Comparison of ENCODE assay signal across 8 cellular contexts in genomic region chrX:48971325-48972213, GRCh38. TPM values are rescaled to one million over a fixed set of nuclear protein-coding genes. Genes with fewer than 3 reads are reported as not detected.
A peak's percentile ranks its signal among the peaks of the same experiment; 100 is the strongest.
DNase-seq lines count a peak whose midpoint lies in the region; ATAC-seq and TF ChIP-seq lines count a peak whose summit lies in the region.

Gene KCND1 (minus strand): TSS chrX:48971844. CDS start chrX:48970271, 1,573 bp downstream.

- H3K9me3 ChIP-seq in cardiac muscle cell (ENCODE audit: low read depth) = no peaks in the 10 kb centered on the region
- H3K9me3 ChIP-seq in trophoblast cell (ENCODE audit: insufficient read depth, low read depth, low read length) = no peaks in the 10 kb centered on the region

- no peak within 1 kb of the TSS for H3K4ac ChIP-seq in trophoblast cell (ENCODE audit: low read depth, low read length)

- H3K4me3 Mint-ChIP-seq in activated T-cell treated with anti-CD3 and anti-CD28 coated beads, Interleukin-2, amount 50 U/mL, for 72 hours = peak within 1 kb of the TSS; percentile 40 to 57

- H3K27ac ChIP-seq in cardiac muscle cell (peak within 1 kb of the TSS; percentile 43), trophoblast cell (ENCODE audit: low read depth, low read length) (no peak within 1 kb of the TSS)

- H2AFZ ChIP-seq in trophoblast cell (ENCODE audit: insufficient read depth, low read length, poor library complexity) = peak within 1 kb of the TSS; percentile 45

- H3K14ac ChIP-seq in trophoblast cell (ENCODE audit: low read length) = no peak within 1 kb of the TSS

- no peak within 1 kb of the TSS for H3K18ac ChIP-seq in trophoblast cell (ENCODE audit: low read length)

- H3K4me1 Mint-ChIP-seq in activated T-cell treated with anti-CD3 and anti-CD28 coated beads, Interleukin-2, amount 50 U/mL, for 72 hours (ENCODE audit: low read depth) = peaks cover 15% of the 10 kb centered on the region

- H3K9ac ChIP-seq in trophoblast cell (ENCODE audit: low read length) = no peak within 1 kb of the TSS

- H3K36me3 Mint-ChIP-seq in activated T-cell treated with anti-CD3 and anti-CD28 coated beads, Interleukin-2, amount 50 U/mL, for 72 hours (ENCODE audit: insufficient read depth in 2 of 2) = peaks cover 4% of the 10 kb centered on the region in 2 donors

- no peaks in the 10 kb centered on the region for H3K36me3 ChIP-seq in cardiac muscle cell
- H3K36me3 ChIP-seq in trophoblast cell (ENCODE audit: control insufficient read depth in 1 of 2, insufficient read depth in 2 of 2, low read length in 2 of 2) = peaks cover 15 to 23% of the 10 kb centered on the region in 2 experiments

- peak within 1 kb of the TSS; percentile 83 for H3K4me2 ChIP-seq in trophoblast cell (ENCODE audit: low read length)

- no CpG with 5 or more reads among the region's 28 CpGs for WGBS in trophoblast cell (ENCODE audit: extremely low coverage, insufficient coverage, insufficient read length)

- H3K79me1 ChIP-seq in trophoblast cell (ENCODE audit: low read length) = no peaks in the 10 kb centered on the region

- TF ChIP-seq CTCF in cardiac muscle cell (IDR thresholded peaks at IDR 0.05; ENCODE audit: low read depth, low read length) = no peak

- H4K8ac ChIP-seq in trophoblast cell (ENCODE audit: low read depth, low read length) = peak within 1 kb of the TSS; percentile 62

- no peak within 1 kb of the TSS for H2BK12ac ChIP-seq in trophoblast cell (ENCODE audit: low read length)

- H3K23ac ChIP-seq in trophoblast cell (ENCODE audit: low read length) = no peak within 1 kb of the TSS

- no peaks in the 10 kb centered on the region for H3K27me3 ChIP-seq in cardiac muscle cell
- H3K27me3 ChIP-seq in trophoblast cell (ENCODE audit: insufficient read depth, low read length) = no peaks in the 10 kb centered on the region

- no peak within 1 kb of the TSS for H3K27ac Mint-ChIP-seq in activated T-cell treated with anti-CD3 and anti-CD28 coated beads, Interleukin-2, amount 50 U/mL, for 72 hours

- DNase-seq in stimulated activated CD4-positive, alpha-beta T cell treated with anti-CD3 and anti-CD28 coated beads, Interleukin-2, amount 100 ng/mL, for 24 hours = peak; percentile 12 to 20
- DNase-seq in stimulated activated CD4-positive, alpha-beta T cell treated with anti-CD3 and anti-CD28 coated beads, Interleukin-2, amount 100 ng/mL, for 48 hours = no peak
- no peak for DNase-seq in activated T-cell treated with anti-CD3 and anti-CD28 coated beads, Interleukin-2, amount 50 U/mL, for 72 hours
- DNase-seq in cardiac muscle cell (ENCODE audit: low read depth in 1 of 2, low spot score in 1 of 2) (peak; percentile 33 to 81), trophoblast cell (no peak), NCI-H446 (lab: John Stamatoyannopoulos, UW) (no peak)

- peak within 1 kb of the TSS; percentile 75 for H4K91ac ChIP-seq in trophoblast cell (ENCODE audit: low read depth, low read length)

- H2AK5ac ChIP-seq in trophoblast cell (ENCODE audit: low read length) = no peak within 1 kb of the TSS

- no peaks in the 10 kb centered on the region for H3K4me1 ChIP-seq in cardiac muscle cell (ENCODE audit: low read depth)
- H3K4me1 ChIP-seq in trophoblast cell (ENCODE audit: control insufficient read depth in 1 of 2, insufficient read depth in 2 of 2, low read length in 2 of 2) = peaks cover 9 to 13% of the 10 kb centered on the region in 2 experiments

- ATAC-seq in activated T-cell treated with anti-CD3 and anti-CD28 coated beads, Interleukin-2, amount 50 U/mL, for 72 hours (replicated peaks in 1 of 2) = peak in 1 of 2 donors; percentile 15
- ATAC-seq in GM18861 (IDR thresholded peaks at IDR 0.05; ENCODE audit: unreplicated experiment) (no peak), HG02798 (IDR thresholded peaks at IDR 0.05; ENCODE audit: poor library complexity, unreplicated experiment) (no peak)

- peaks cover 34% of the 10 kb centered on the region for H3K27me3 Mint-ChIP-seq in activated T-cell treated with anti-CD3 and anti-CD28 coated beads, Interleukin-2, amount 50 U/mL, for 72 hours (ENCODE audit: low read depth)

- H3K9me3 Mint-ChIP-seq in activated T-cell treated with anti-CD3 and anti-CD28 coated beads, Interleukin-2, amount 50 U/mL, for 72 hours = no peaks in the 10 kb centered on the region

- H2BK120ac ChIP-seq in trophoblast cell (ENCODE audit: insufficient read depth, low read length, poor library complexity) = peak within 1 kb of the TSS; percentile 6

- no peak within 1 kb of the TSS for H2BK5ac ChIP-seq in trophoblast cell (ENCODE audit: low read depth, low read length, poor library complexity)

- H4K12ac ChIP-seq in trophoblast cell (ENCODE audit: low read depth, low read length) = peak within 1 kb of the TSS; percentile 77

- H3K79me2 ChIP-seq in trophoblast cell (ENCODE audit: control insufficient read depth, insufficient read depth, low read length, poor library complexity) = no peaks in the 10 kb centered on the region

- H3K4me3 ChIP-seq in cardiac muscle cell (peak within 1 kb of the TSS; percentile 32), trophoblast cell (ENCODE audit: low read depth, low read length) (peak within 1 kb of the TSS; percentile 56)

RNA-seq across cellular contexts. Expression of gene KCND1, which starts in this region (rescaled TPM):
- 1 to 10 TPM; 7.6 to 8.3 TPM for total RNA-seq in activated T-cell treated with anti-CD3 and anti-CD28 coated beads, Interleukin-2, amount 50 U/mL, for 72 hours
- total RNA-seq in cardiac muscle cell = 1.1 and 2.6 TPM in 2 replicates
- polyA plus RNA-seq in cardiac muscle cell = 2.3 and 3.1 TPM in 2 replicates
- polyA plus RNA-seq in trophoblast cell (2013) = 1.5 and 1.9 TPM in 2 replicates

Comparison
In these comparisons a context has a peak if more than half of its experiments do, and no peak if none do; other contexts are left out.
1. DNase-seq: peak in stimulated activated CD4-positive, alpha-beta T cell treated with anti-CD3 and anti-CD28 coated beads, Interleukin-2, amount 100 ng/mL, for 24 hours (2 of 2) and cardiac muscle cell (2 of 2); none in stimulated activated CD4-positive, alpha-beta T cell treated with anti-CD3 and anti-CD28 coated beads, Interleukin-2, amount 100 ng/mL, for 48 hours (0 of 2), activated T-cell treated with anti-CD3 and anti-CD28 coated beads, Interleukin-2, amount 50 U/mL, for 72 hours (0 of 2), trophoblast cell (0 of 2) and NCI-H446 (0 of 2).